In the genomic region with DNA sequence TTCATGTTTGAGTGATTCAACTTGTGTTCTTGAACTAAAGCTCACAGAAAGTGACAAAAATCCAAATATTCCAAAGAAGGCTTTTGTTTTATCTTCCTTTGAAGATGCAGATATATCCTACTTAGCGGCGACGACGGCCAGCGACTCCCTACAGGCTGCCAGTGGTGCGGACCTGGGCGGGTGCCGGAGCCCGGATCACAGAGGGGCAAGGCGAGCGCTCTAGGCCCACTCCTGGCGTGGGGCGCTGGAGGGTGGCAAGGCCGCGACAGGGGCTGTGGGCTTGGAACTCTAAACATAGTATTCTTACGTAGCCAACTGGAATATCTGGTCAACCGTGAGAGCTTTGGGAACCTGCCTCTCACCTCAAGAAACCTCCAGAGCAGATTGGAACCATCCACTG, we compare ENCODE assay signal across 1 cellular context.
TF ChIP-seq lines count a peak whose summit lies in the region.

No MANE protein-coding gene starts in this region.

TF ChIP-seq in endothelial cell of umbilical vein, 7 proteins besides CTCF, POLR2A, EP300 and RAD21:
- TF ChIP-seq EZH2 (IDR thresholded peaks at IDR 0.05; ENCODE audit: borderline replicate concordance, low read depth, low read length, severe bottlenecking) (no peak), POLR2AphosphoS5 (IDR thresholded peaks at IDR 0.05; ENCODE audit: insufficient read depth, low read depth, low read length) (no peak), FOS (IDR thresholded peaks at IDR 0.05; ENCODE audit: borderline replicate concordance, insufficient read depth, low read length) (no peak), JUN (IDR thresholded peaks at IDR 0.05; ENCODE audit: borderline replicate concordance, insufficient read depth, insufficient read length, low read depth) (no peak), GATA2 (IDR thresholded peaks at IDR 0.05; ENCODE audit: insufficient read depth, insufficient read length, low read depth, low read length) (no peak), MYC (IDR thresholded peaks at IDR 0.05; ENCODE audit: low read depth, low read length) (no peak)
- TF ChIP-seq, protein P1, sequence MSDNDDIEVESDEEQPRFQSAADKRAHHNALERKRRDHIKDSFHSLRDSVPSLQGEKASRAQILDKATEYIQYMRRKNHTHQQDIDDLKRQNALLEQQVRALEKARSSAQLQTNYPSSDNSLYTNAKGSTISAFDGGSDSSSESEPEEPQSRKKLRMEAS (IDR thresholded peaks at IDR 0.05; ENCODE audit: insufficient read depth, insufficient read length), result no peak
